1 cellular context compared by ENCODE assay signal in genomic region chr5:80255752-80256479, GRCh38.
TF ChIP-seq lines count a peak whose summit lies in the region.

TSS of gene SERINC5 (minus strand) at chr5:80256048. CDS start at chr5:80255922, 126 bp downstream.

TF ChIP-seq in HepG2, 621 proteins besides CTCF, POLR2A, EP300 and RAD21 (continued from another document and continues in another):
- TF ChIP-seq ZXDC (CRISPR knock-in tag; IDR thresholded peaks at IDR 0.05) (no peak; the same call in 1 of the 2 replicates), ARHGAP35 (CRISPR knock-in tag; IDR thresholded peaks at IDR 0.05; ENCODE audit: borderline replicate concordance) (peak; percentile 88), NFE2L2 (IDR thresholded peaks at IDR 0.05; ENCODE audit: low read length) (no peak), MTA3 (CRISPR knock-in tag; IDR thresholded peaks at IDR 0.05) (no peak), ZNF234 (CRISPR knock-in tag; conservative IDR thresholded peaks at IDR 0.05) (no peak), TRIM22 (IDR thresholded peaks at IDR 0.05) (no peak), ZNF773 (CRISPR knock-in tag; IDR thresholded peaks at IDR 0.05; ENCODE audit: borderline replicate concordance) (no peak), U2AF1 (optimal IDR thresholded peaks at IDR 0.05; ENCODE audit: low read depth, low read length) (no peak), HNRNPLL (IDR thresholded peaks at IDR 0.05; ENCODE audit: low read depth, low read length, poor library complexity, severe bottlenecking) (peak; percentile 83), REL (CRISPR knock-in tag; conservative IDR thresholded peaks at IDR 0.05) (no peak; the same call in 1 of the 2 replicates), MEIS1 (CRISPR knock-in tag; IDR thresholded peaks at IDR 0.05; ENCODE audit: borderline replicate concordance) (0 out of 2 replicates have a peak, but pooled peaks have one; percentile 60), SAP130 (CRISPR knock-in tag; IDR thresholded peaks at IDR 0.05; ENCODE audit: low read depth) (peak; percentile 88), NKX3-1 (CRISPR knock-in tag; IDR thresholded peaks at IDR 0.05) (peak; percentile 91), GABPB1 (CRISPR knock-in tag; IDR thresholded peaks at IDR 0.05) (peak; percentile 91), CENPT (CRISPR knock-in tag; IDR thresholded peaks at IDR 0.05; ENCODE audit: low read depth) (no peak), ZNF224 (CRISPR knock-in tag; IDR thresholded peaks at IDR 0.05) (0 out of 2 replicates have a peak, but pooled peaks have one; percentile 54), ZNF367 (CRISPR knock-in tag; IDR thresholded peaks at IDR 0.05; ENCODE audit: borderline replicate concordance) (no peak), GMEB1 (CRISPR knock-in tag; IDR thresholded peaks at IDR 0.05; ENCODE audit: borderline replicate concordance) (no peak), ZNF468 (CRISPR knock-in tag; IDR thresholded peaks at IDR 0.05) (no peak), ZBTB44 (CRISPR knock-in tag; IDR thresholded peaks at IDR 0.05) (0 out of 2 replicates have a peak, but pooled peaks have one; percentile 47), ZNF3 (CRISPR knock-in tag; IDR thresholded peaks at IDR 0.05) (peak; percentile 68; the same call in 1 of the 2 replicates), SP5 (CRISPR knock-in tag; IDR thresholded peaks at IDR 0.05; ENCODE audit: borderline replicate concordance, low read depth) (peak; percentile 39; the same call in 1 of the 2 replicates), ZNF136 (CRISPR knock-in tag; IDR thresholded peaks at IDR 0.05; ENCODE audit: low read depth) (no peak), ZFP62 (CRISPR knock-in tag; IDR thresholded peaks at IDR 0.05) (no peak), GATAD1 (CRISPR knock-in tag; IDR thresholded peaks at IDR 0.05) (peak; percentile 61; the same call in 1 of the 2 replicates), WIZ (CRISPR knock-in tag; IDR thresholded peaks at IDR 0.05) (0 out of 2 replicates have a peak, but pooled peaks have one; percentile 20), SNRNP70 (IDR thresholded peaks at IDR 0.05; ENCODE audit: low read depth, low read length) (no peak), ZNF343 (CRISPR knock-in tag; IDR thresholded peaks at IDR 0.05) (peak; percentile 89; the same call in 1 of the 2 replicates), ZNF547 (CRISPR knock-in tag; IDR thresholded peaks at IDR 0.05) (peak; percentile 72; the same call in 1 of the 2 replicates), GPBP1L1 (CRISPR knock-in tag; IDR thresholded peaks at IDR 0.05) (no peak), ATF7 (IDR thresholded peaks at IDR 0.05) (no peak), ATF7 (CRISPR knock-in tag; IDR thresholded peaks at IDR 0.05) (no peak), SIX1 (CRISPR knock-in tag; IDR thresholded peaks at IDR 0.05; ENCODE audit: borderline replicate concordance) (no peak), ZNF30 (CRISPR knock-in tag; IDR thresholded peaks at IDR 0.05) (peak; percentile 90), ISL2 (CRISPR knock-in tag; IDR thresholded peaks at IDR 0.05) (peak; percentile 61), TBX2 (CRISPR knock-in tag; IDR thresholded peaks at IDR 0.05; ENCODE audit: borderline replicate concordance) (peak; percentile 83), HDAC2 (CRISPR knock-in tag; IDR thresholded peaks at IDR 0.05) (peak; percentile 59), ZNF225 (CRISPR knock-in tag; IDR thresholded peaks at IDR 0.05) (peak; percentile 36; the same call in 1 of the 2 replicates), ONECUT2 (CRISPR knock-in tag; IDR thresholded peaks at IDR 0.05) (no peak), SALL2 (CRISPR knock-in tag; IDR thresholded peaks at IDR 0.05) (peak; percentile 89), ZNF124 (CRISPR knock-in tag; IDR thresholded peaks at IDR 0.05) (0 out of 2 replicates have a peak, but pooled peaks have one; percentile 47), KDM6A (CRISPR knock-in tag; IDR thresholded peaks at IDR 0.05; ENCODE audit: low read depth) (no peak)
- TF ChIP-seq, protein P1, sequence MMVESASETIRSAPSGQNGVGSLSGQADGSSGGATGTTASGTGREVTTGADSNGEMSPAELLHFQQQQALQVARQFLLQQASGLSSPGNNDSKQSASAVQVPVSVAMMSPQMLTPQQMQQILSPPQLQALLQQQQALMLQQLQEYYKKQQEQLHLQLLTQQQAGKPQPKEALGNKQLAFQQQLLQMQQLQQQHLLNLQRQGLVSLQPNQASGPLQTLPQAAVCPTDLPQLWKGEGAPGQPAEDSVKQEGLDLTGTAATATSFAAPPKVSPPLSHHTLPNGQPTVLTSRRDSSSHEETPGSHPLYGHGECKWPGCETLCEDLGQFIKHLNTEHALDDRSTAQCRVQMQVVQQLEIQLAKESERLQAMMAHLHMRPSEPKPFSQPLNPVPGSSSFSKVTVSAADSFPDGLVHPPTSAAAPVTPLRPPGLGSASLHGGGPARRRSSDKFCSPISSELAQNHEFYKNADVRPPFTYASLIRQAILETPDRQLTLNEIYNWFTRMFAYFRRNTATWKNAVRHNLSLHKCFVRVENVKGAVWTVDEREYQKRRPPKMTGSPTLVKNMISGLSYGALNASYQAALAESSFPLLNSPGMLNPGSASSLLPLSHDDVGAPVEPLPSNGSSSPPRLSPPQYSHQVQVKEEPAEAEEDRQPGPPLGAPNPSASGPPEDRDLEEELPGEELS (CRISPR knock-in tag; IDR thresholded peaks at IDR 0.05) = peak; percentile 41; the same call in 1 of the 2 replicates
- TF ChIP-seq, protein P2, sequence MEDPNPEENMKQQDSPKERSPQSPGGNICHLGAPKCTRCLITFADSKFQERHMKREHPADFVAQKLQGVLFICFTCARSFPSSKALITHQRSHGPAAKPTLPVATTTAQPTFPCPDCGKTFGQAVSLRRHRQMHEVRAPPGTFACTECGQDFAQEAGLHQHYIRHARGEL (CRISPR knock-in tag; IDR thresholded peaks at IDR 0.05) = no peak
- TF ChIP-seq, protein P3, sequence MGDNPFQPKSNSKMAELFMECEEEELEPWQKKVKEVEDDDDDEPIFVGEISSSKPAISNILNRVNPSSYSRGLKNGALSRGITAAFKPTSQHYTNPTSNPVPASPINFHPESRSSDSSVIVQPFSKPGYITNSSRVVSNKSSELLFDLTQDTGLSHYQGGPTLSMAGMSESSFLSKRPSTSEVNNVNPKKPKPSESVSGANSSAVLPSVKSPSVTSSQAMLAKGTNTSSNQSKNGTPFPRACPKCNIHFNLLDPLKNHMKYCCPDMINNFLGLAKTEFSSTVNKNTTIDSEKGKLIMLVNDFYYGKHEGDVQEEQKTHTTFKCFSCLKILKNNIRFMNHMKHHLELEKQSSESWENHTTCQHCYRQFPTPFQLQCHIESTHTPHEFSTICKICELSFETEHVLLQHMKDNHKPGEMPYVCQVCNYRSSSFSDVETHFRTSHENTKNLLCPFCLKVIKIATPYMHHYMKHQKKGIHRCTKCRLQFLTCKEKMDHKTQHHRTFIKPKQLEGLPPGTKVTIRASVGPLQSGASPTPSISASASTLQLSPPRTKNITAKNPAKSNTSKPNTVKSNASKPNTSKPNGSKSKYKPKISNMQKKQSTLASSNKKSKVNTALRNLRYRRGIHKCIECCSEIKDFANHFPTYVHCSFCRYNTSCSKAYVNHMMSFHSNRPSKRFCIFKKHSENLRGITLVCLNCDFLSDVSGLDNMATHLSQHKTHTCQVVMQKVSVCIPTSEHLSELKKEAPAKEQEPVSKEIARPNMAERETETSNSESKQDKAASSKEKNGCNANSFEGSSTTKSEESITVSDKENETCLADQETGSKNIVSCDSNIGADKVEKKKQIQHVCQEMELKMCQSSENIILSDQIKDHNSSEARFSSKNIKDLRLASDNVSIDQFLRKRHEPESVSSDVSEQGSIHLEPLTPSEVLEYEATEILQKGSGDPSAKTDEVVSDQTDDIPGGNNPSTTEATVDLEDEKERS (CRISPR knock-in tag; IDR thresholded peaks at IDR 0.05) = no peak; the same call in 1 of the 2 replicates
- TF ChIP-seq, protein P4, sequence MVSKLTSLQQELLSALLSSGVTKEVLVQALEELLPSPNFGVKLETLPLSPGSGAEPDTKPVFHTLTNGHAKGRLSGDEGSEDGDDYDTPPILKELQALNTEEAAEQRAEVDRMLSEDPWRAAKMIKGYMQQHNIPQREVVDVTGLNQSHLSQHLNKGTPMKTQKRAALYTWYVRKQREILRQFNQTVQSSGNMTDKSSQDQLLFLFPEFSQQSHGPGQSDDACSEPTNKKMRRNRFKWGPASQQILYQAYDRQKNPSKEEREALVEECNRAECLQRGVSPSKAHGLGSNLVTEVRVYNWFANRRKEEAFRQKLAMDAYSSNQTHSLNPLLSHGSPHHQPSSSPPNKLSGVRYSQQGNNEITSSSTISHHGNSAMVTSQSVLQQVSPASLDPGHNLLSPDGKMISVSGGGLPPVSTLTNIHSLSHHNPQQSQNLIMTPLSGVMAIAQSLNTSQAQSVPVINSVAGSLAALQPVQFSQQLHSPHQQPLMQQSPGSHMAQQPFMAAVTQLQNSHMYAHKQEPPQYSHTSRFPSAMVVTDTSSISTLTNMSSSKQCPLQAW (CRISPR knock-in tag; IDR thresholded peaks at IDR 0.05) = no peak; the same call in 1 of the 2 replicates
- TF ChIP-seq, protein P5, sequence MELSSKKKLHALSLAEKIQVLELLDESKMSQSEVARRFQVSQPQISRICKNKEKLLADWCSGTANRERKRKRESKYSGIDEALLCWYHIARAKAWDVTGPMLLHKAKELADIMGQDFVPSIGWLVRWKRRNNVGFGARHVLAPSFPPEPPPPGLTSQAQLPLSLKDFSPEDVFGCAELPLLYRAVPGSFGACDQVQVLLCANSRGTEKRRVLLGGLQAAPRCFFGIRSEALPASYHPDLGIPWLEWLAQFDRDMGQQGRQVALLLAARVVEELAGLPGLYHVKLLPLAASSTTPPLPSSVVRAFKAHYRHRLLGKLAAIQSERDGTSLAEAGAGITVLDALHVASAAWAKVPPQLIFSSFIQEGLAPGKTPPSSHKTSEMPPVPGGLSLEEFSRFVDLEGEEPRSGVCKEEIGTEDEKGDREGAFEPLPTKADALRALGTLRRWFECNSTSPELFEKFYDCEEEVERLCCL (CRISPR knock-in tag; IDR thresholded peaks at IDR 0.05; ENCODE audit: borderline replicate concordance) = no peak
- TF ChIP-seq, protein P6, sequence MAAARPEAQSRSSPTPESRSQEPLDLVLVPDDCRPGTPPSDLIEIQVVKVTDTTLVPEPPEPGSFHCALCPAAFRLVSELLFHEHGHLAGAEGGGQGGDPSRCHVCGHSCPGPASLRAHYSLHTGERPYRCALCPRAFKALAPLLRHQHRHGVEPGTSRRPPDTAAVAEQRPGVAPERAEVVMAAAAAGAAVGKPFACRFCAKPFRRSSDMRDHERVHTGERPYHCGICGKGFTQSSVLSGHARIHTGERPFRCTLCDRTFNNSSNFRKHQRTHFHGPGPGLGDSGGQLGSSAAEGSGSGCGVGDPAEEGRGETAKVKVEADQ (CRISPR knock-in tag; IDR thresholded peaks at IDR 0.05; ENCODE audit: borderline replicate concordance) = no peak; the same call in 1 of the 2 replicates
